Comparison of ENCODE assay signal across 14 cellular contexts in the genomic region with DNA sequence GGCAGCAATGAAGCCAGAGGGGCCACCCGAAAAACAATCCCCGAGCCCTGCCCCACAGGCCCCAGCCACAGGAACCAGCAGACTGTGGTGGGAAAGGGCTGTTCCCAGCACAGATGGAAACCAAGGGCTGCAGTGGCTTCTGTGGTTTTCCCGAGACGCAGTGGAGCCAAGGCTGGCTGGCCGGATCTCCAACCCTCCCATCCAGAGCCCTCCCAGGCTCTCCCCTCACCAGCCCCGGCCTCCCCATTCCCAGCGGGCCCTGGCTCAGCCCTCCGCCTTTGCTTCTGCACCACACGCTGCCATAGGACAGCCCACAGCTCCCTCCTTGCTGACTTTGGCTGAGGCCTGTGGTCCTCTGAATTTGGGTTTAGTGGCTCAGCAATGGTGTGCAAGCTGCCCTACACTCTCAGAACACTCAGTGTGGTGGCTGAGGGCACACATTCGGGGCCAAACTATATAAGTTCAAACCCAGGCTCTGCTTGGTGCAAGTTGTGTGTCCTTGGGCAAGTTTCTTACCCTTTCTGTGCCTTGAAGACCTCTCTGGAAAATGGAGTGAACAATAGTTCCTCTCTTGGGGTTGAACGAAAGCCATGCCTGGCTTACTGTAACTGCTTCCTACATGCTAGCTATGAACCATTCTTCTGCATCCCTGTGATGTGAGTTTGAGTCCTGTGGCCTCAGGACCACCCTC.
DNase-seq lines count a peak whose midpoint lies in the region; ATAC-seq and TF ChIP-seq lines count a peak whose summit lies in the region.
"Had no signal": no experiment of that assay in that cellular context is flagged by ENCODE, and none has a peak within 500 bp of the region (broad histone marks: within the 10 kb centered on the region; RNA-seq: fewer than 3 reads in every experiment).

No MANE protein-coding gene starts in this region.

- H3K4me3 ChIP-seq in heart right ventricle (no peak overlapping the region), rectal smooth muscle tissue (ENCODE audit: low read length) (no peak overlapping the region)
- H3K4me3 ChIP-seq: HAP-1 had no signal

- ATAC-seq in heart right ventricle = peak; percentile 5 to 66 (median 48)

- intact Hi-C loops in heart right ventricle (cut with DNase I) = no loop called here
- intact Hi-C loops in activated CD4-positive, alpha-beta memory T cell treated with anti-CD3 and anti-CD28 coated beads for 36 hours (cut with micrococcal nuclease) = no loop called here

- H3K27me3 Mint-ChIP-seq in mesothelial cell of epicardium (ENCODE audit: low read depth) = no peaks in the 10 kb centered on the region
- H3K27me3 Mint-ChIP-seq in activated CD4-positive, alpha-beta memory T cell treated with anti-CD3 and anti-CD28 coated beads for 36 hours = no peaks in the 10 kb centered on the region

- H3K4me1 ChIP-seq in heart right ventricle (peaks cover 11 to 64% (median 48%) of the 10 kb centered on the region in 9 donors), rectal smooth muscle tissue (ENCODE audit: control insufficient read depth, insufficient read depth, low read length) (peaks cover 7% of the 10 kb centered on the region)
- H3K4me1 ChIP-seq: HAP-1 had no signal

- no peaks in the 10 kb centered on the region for H3K36me3 ChIP-seq in heart right ventricle
- no peaks in the 10 kb centered on the region for H3K36me3 ChIP-seq in rectal smooth muscle tissue (ENCODE audit: control insufficient read depth, insufficient read depth, low read length)
- H3K36me3 ChIP-seq: HAP-1 had no signal

- H3K27ac ChIP-seq in adipose tissue (ENCODE audit: low read depth, low read length) = peak overlapping the region; percentile 65
- H3K27ac ChIP-seq in heart right ventricle = peak overlapping the region in 9 of 10 donors; percentile 9 to 88 (median 73)
- H3K27ac ChIP-seq in rectal smooth muscle tissue (ENCODE audit: low read depth, low read length) = peak overlapping the region; percentile 60

- H3K9ac ChIP-seq in rectal smooth muscle tissue (ENCODE audit: low read length) = no peak overlapping the region

- WGBS in adipose tissue, 3 donors = 40 to 83% (median 48%) methylated on average over 11 of the region's 11 CpGs
- 66 to 76% methylated on average over 11 of the region's 11 CpGs for WGBS in heart right ventricle, 2 donors

- H3K27me3 ChIP-seq in heart right ventricle (no peaks in the 10 kb centered on the region), rectal smooth muscle tissue (ENCODE audit: control insufficient read depth, insufficient read depth, low read length) (no peaks in the 10 kb centered on the region)

- H3K4me3 Mint-ChIP-seq in mesothelial cell of epicardium = no peak overlapping the region
- no peak overlapping the region for H3K4me3 Mint-ChIP-seq in activated CD4-positive, alpha-beta memory T cell treated with anti-CD3 and anti-CD28 coated beads for 36 hours
- H3K4me3 Mint-ChIP-seq: nephron progenitor cell had no signal

- H3K9me3 Mint-ChIP-seq in mesothelial cell of epicardium = no peaks in the 10 kb centered on the region
- no peaks in the 10 kb centered on the region for H3K9me3 Mint-ChIP-seq in activated CD4-positive, alpha-beta memory T cell treated with anti-CD3 and anti-CD28 coated beads for 36 hours
- H3K9me3 Mint-ChIP-seq: nephron progenitor cell had no signal

- H3K36me3 Mint-ChIP-seq in mesothelial cell of epicardium = no peaks in the 10 kb centered on the region
- H3K36me3 Mint-ChIP-seq in activated CD4-positive, alpha-beta memory T cell treated with anti-CD3 and anti-CD28 coated beads for 36 hours = no peaks in the 10 kb centered on the region

- no peak for TF ChIP-seq CTCF in heart right ventricle (IDR thresholded peaks at IDR 0.05)
- no peak for TF ChIP-seq CTCF in mesothelial cell of epicardium (IDR thresholded peaks at IDR 0.05; ENCODE audit: unreplicated experiment)

- DNase-seq in AG20443 (ENCODE audit: low spot score) (peak; percentile 82), heart right ventricle (peak in 1 of 2 donors; percentile 25), mesothelial cell of epicardium (ENCODE audit: low spot score in 2 of 2, unreplicated experiment in 2 of 2) (no peak), medulla oblongata (ENCODE audit: extremely low spot score) (no peak)
- DNase-seq in activated naive CD4-positive, alpha-beta T cell (lab: John Stamatoyannopoulos, UW) = no peak
- DNase-seq in activated CD4-positive, alpha-beta memory T cell treated with anti-CD3 and anti-CD28 coated beads for 36 hours = no peak
- DNase-seq: amniotic stem cell, NCI-H1105, NCI-H446, nephron progenitor cell, small intestine had no signal

- CTCF ChIA-PET in activated CD4-positive, alpha-beta memory T cell treated with anti-CD3 and anti-CD28 coated beads for 36 hours (lab: Charles Lee) = no interaction called here

- H3K27ac Mint-ChIP-seq in mesothelial cell of epicardium = no peak overlapping the region
- no peak overlapping the region for H3K27ac Mint-ChIP-seq in activated CD4-positive, alpha-beta memory T cell treated with anti-CD3 and anti-CD28 coated beads for 36 hours
- H3K27ac Mint-ChIP-seq: nephron progenitor cell had no signal

- POLR2A ChIA-PET in activated CD4-positive, alpha-beta memory T cell treated with anti-CD3 and anti-CD28 coated beads for 36 hours (lab: Charles Lee) = no interaction called here

- peaks cover 24% of the 10 kb centered on the region for H3K4me1 Mint-ChIP-seq in mesothelial cell of epicardium
- no peaks in the 10 kb centered on the region for H3K4me1 Mint-ChIP-seq in activated CD4-positive, alpha-beta memory T cell treated with anti-CD3 and anti-CD28 coated beads for 36 hours (ENCODE audit: low read depth)

- H3K9me3 ChIP-seq in heart right ventricle = no peaks in the 10 kb centered on the region
- H3K9me3 ChIP-seq: HAP-1 had no signal
